27 cellular contexts compared by ENCODE assay signal in genomic region chr6:64945450-64945849, GRCh38.
"Had no signal": no experiment of that assay in that cellular context is flagged by ENCODE, and none has a peak within 500 bp of the region (broad histone marks: within the 10 kb centered on the region; RNA-seq: fewer than 3 reads in every experiment).

No MANE protein-coding gene starts in this region.

- H3K36me3 ChIP-seq: stomach, suprapubic skin, thoracic aorta, thyroid gland, tibial artery, tibial nerve, transverse colon, upper lobe of left lung, upper lobe of right lung, uterus, vagina had no signal

- H3K27ac ChIP-seq: stomach, suprapubic skin, testis, thoracic aorta, thyroid gland, tibial artery, tibial nerve, transverse colon, upper lobe of left lung, upper lobe of right lung, uterus, vagina had no signal

- FAIRE-seq: urothelium cell line had no signal

- DNase-seq: stimulated activated CD4-positive, alpha-beta T cell treated with anti-CD3 and anti-CD28 coated beads, Interleukin-2, amount 100 ng/mL, for 48 hours; stimulated activated CD4-positive, alpha-beta T cell treated with anti-CD3 and anti-CD28 coated beads, Interleukin-4, amount 100 ng/mL, for 1 hour; stimulated activated CD4-positive, alpha-beta T cell treated with anti-CD3 and anti-CD28 coated beads, Interleukin-4, amount 100 ng/mL, for 24 hours; stimulated activated CD4-positive, alpha-beta T cell treated with anti-CD3 and anti-CD28 coated beads, Interleukin-4, amount 100 ng/mL, for 4 hours; stimulated activated CD8-positive, alpha-beta memory T cell treated with anti-CD3 and anti-CD28 coated beads, Interleukin-4, amount 100 ng/mL, for 48 hours; stimulated activated naive B cell treated with anti-CD40 and anti-IgM and Interleukin-4, amounts not matched to agents 10 μg/mL and 1 μg/mL and 100 μg/mL, for 72 hours; stimulated activated naive CD4-positive, alpha-beta T cell; stimulated activated naive CD4-positive, alpha-beta T cell treated with Interleukin-2 at 50 U/mL for 16 hours; stimulated activated naive CD8-positive, alpha-beta T cell treated with anti-CD3 and anti-CD28 coated beads, Interleukin-15, amount 100 ng/mL, for 72 hours; stimulated activated naive CD8-positive, alpha-beta T cell treated with anti-CD3 and anti-CD28 coated beads, Interleukin-15, Interleukin-2, amounts not matched to agents 100 U/mL and 50 U/mL, for 24 hours; stomach; substantia nigra; testis; thyroid gland; tibial artery; transverse colon; trophoblast cell; upper lobe of left lung; upper lobe of right lung; uterus had no signal

- H3K27me3 ChIP-seq: stomach, suprapubic skin, testis, thyroid gland, tibial artery, tibial nerve, transverse colon, upper lobe of left lung, upper lobe of right lung, uterus, vagina had no signal

- H3K4me3 ChIP-seq: stomach, suprapubic skin, testis, thoracic aorta, thyroid gland, tibial artery, tibial nerve, transverse colon, upper lobe of left lung, upper lobe of right lung, uterus, vagina had no signal

- H3K9me3 ChIP-seq: stomach, suprapubic skin, testis, thoracic aorta, thyroid gland, tibial artery, tibial nerve, transverse colon, upper lobe of left lung, upper lobe of right lung, uterus, vagina had no signal

- ATAC-seq: stimulated activated effector memory CD8-positive, alpha-beta T cell treated with anti-CD3 and anti-CD28 coated beads, Interleukin-12 subunit alpha, Interleukin-12 subunit beta, amount 100 ng/mL, for 72 hours; stimulated activated memory B cell treated with anti-CD40 and anti-IgM and Interleukin-4, amounts not matched to agents 10 μg/mL and 1 μg/mL and 100 μg/mL, for 72 hours; stimulated activated naive B cell treated with anti-CD40 and anti-IgM and Interleukin-4, amounts not matched to agents 10 μg/mL and 1 μg/mL and 100 μg/mL, for 72 hours; stimulated activated naive CD8-positive, alpha-beta T cell treated with anti-CD3 and anti-CD28 coated beads, Interleukin-15, amount 100 ng/mL, for 72 hours; stimulated activated naive CD8-positive, alpha-beta T cell treated with anti-CD3 and anti-CD28 coated beads, Interleukin-15, Interleukin-2, amounts not matched to agents 100 U/mL and 50 U/mL, for 24 hours; upper lobe of right lung had no signal

- H3K4me1 ChIP-seq: stomach, suprapubic skin, testis, thyroid gland, tibial artery, tibial nerve, transverse colon, upper lobe of left lung, upper lobe of right lung, uterus, vagina had no signal
